11 cellular contexts compared by ENCODE assay signal in genomic region chr6:110589865-110590513, GRCh38.
DNase-seq lines count a peak whose midpoint lies in the region; ATAC-seq, FAIRE-seq and TF ChIP-seq lines count a peak whose summit lies in the region.
"Had no signal": no experiment of that assay in that cellular context is flagged by ENCODE, and none has a peak within 500 bp of the region (broad histone marks: within the 10 kb centered on the region; RNA-seq: fewer than 3 reads in every experiment).

No MANE protein-coding gene starts in this region.

- no peak for TF ChIP-seq CTCF in IMR-90 (conservative IDR thresholded peaks at IDR 0.05; ENCODE audit: low read depth, low read length)

- FAIRE-seq in GM12892 (lab: Jason Lieb, UNC): peak; percentile 86

- TF ChIP-seq RAD21 in IMR-90 (IDR thresholded peaks at IDR 0.05; ENCODE audit: low read length): no peak

- H3K27ac ChIP-seq in IMR-90 (ENCODE audit: insufficient read depth, low read length): no peak overlapping the region
- H3K27ac ChIP-seq: C4-2B, left lung had no signal

- peaks cover 2% of the 10 kb centered on the region for H3K4me1 ChIP-seq in IMR-90 (ENCODE audit: control insufficient read depth, insufficient read depth, low read length)
- H3K4me1 ChIP-seq: left lung had no signal

- peak overlapping the region; percentile 25 for H2AFZ ChIP-seq in IMR-90 (replicated peaks; ENCODE audit: low read length, poor library complexity)

- no peak for TF ChIP-seq POLR2A in GM12892 (IDR thresholded peaks at IDR 0.05; ENCODE audit: low read depth, low read length)
- no peak for TF ChIP-seq POLR2A in IMR-90 (IDR thresholded peaks at IDR 0.05; ENCODE audit: low read depth, low read length)

- no peaks in the 10 kb centered on the region for H3K79me1 ChIP-seq in IMR-90 (ENCODE audit: low read depth in 1 of 2, low read length in 2 of 2)

- no peak overlapping the region for H4K91ac ChIP-seq in IMR-90 (ENCODE audit: insufficient read depth, low read depth, low read length)

- H2BK15ac ChIP-seq in IMR-90 (ENCODE audit: low read depth, low read length): no peak overlapping the region

- POLR2A ChIA-PET in IMR-90 (lab: Charles Lee; ENCODE audit: unreplicated experiment): interaction anchor here (0.5 to 0.7 kb wide), 2 partner anchors 13 to 18 kb away, joined by 3 read pairs; no protein-coding TSS in a partner anchor

- H3K36me3 ChIP-seq in IMR-90 (ENCODE audit: control insufficient read depth, insufficient read depth, low read length): no peaks in the 10 kb centered on the region
- H3K36me3 ChIP-seq: left lung had no signal

- no peak overlapping the region for H2AK5ac ChIP-seq in IMR-90 (ENCODE audit: low read depth, low read length)

- H2BK5ac ChIP-seq in IMR-90 (ENCODE audit: low read depth, low read length, poor library complexity, severe bottlenecking): no peak overlapping the region

- no peaks in the 10 kb centered on the region for H4K20me1 ChIP-seq in IMR-90 (ENCODE audit: insufficient read depth, low read length)

- in situ Hi-C loops in IMR-90 (cut with MboI; ENCODE audit: low sequenced_read_pairs) (no loop called here), KBM-7 (cut with MboI; ENCODE audit: low pct_unique_long_range_greater_than_20kb, low sequenced_read_pairs) (no loop called here)

- H3K18ac ChIP-seq in IMR-90 (ENCODE audit: low read depth, low read length): no peak overlapping the region

- H2AK9ac ChIP-seq in IMR-90 (replicated peaks; ENCODE audit: low read depth, low read length, poor library complexity): no peak overlapping the region

- H2BK120ac ChIP-seq in IMR-90 (ENCODE audit: low read depth, low read length): no peak overlapping the region

- no peak overlapping the region for H3K56ac ChIP-seq in IMR-90 (ENCODE audit: extremely low read depth, insufficient read depth, low read length)

- DNase-seq in GM12892 (ENCODE audit: insufficient read length) (peak; percentile 23), IMR-90 (no peak), AG20443 (ENCODE audit: low spot score) (no peak), KBM-7 (no peak), mesenteric fat pad (ENCODE audit: low spot score) (no peak), NCI-H2029 (lab: John Stamatoyannopoulos, UW) (no peak)
- DNase-seq: activated CD4-positive, alpha-beta T cell treated with anti-CD3 and anti-CD28 coated beads for 4 hours; left lung had no signal

- no peak overlapping the region for H3K9ac ChIP-seq in IMR-90 (ENCODE audit: low read depth, low read length)

- no peak overlapping the region for H2BK20ac ChIP-seq in IMR-90 (ENCODE audit: low read depth, low read length)

- CTCF ChIA-PET in IMR-90 (lab: Yijun Ruan, JAX): no interaction called here

- ATAC-seq in GM19328 (IDR thresholded peaks at IDR 0.05; ENCODE audit: unreplicated experiment): peak; percentile 87
- ATAC-seq in HG02852 (IDR thresholded peaks at IDR 0.05; ENCODE audit: unreplicated experiment): peak; percentile 88
- ATAC-seq in IMR-90 (ENCODE audit: low read depth): no peak
- ATAC-seq: left lung had no signal

- WGBS in IMR-90 (ENCODE audit: extremely low coverage in 2 of 2, insufficient read length in 1 of 2), 2 experiments: 100% methylated on average over 1 of the region's 6 CpGs; no CpG with 5 or more reads in 1 of the 2 experiments

- dilution Hi-C loops in IMR-90 (cut with HindIII; ENCODE audit: low sequenced_read_pairs, unreplicated experiment): no loop called here

- BruUV-seq in IMR-90 (replicated peaks; lab: Mats Ljungman, UMichigan): no TSS peak

- H3K9me1 ChIP-seq in IMR-90 (ENCODE audit: insufficient read depth, low read length): no peaks in the 10 kb centered on the region; the same call in 1 of the 2 replicates

- no peak overlapping the region for H3K4ac ChIP-seq in IMR-90 (ENCODE audit: low read depth, low read length)

- no peak overlapping the region for H3K4me2 ChIP-seq in IMR-90 (ENCODE audit: low read depth, low read length)

- intact Hi-C loops in IMR-90 (cut with micrococcal nuclease): no loop called here

- H4K5ac ChIP-seq in IMR-90 (ENCODE audit: low read depth, low read length): no peak overlapping the region

- no peaks in the 10 kb centered on the region for H3K27me3 ChIP-seq in IMR-90 (ENCODE audit: control insufficient read depth, insufficient read depth, low read length)
- H3K27me3 ChIP-seq: left lung had no signal

- no peak overlapping the region for H3K14ac ChIP-seq in IMR-90 (replicated peaks; ENCODE audit: low read depth, low read length)

- H3K9me3 ChIP-seq in IMR-90 (ENCODE audit: control insufficient read depth, insufficient read depth, low read length): no peaks in the 10 kb centered on the region
- H3K9me3 ChIP-seq: left lung had no signal

- H3K23ac ChIP-seq in IMR-90 (ENCODE audit: low read depth, low read length): no peak overlapping the region

- H4K8ac ChIP-seq in IMR-90 (ENCODE audit: low read depth in 2 of 2, low read length in 2 of 2): no peak overlapping the region

- H3K4me3 ChIP-seq in IMR-90 (ENCODE audit: insufficient read depth, low read depth, low read length): no peak overlapping the region
- H3K4me3 ChIP-seq: left lung had no signal

TF ChIP-seq in IMR-90, 13 proteins besides CTCF, POLR2A, EP300 and RAD21:
- TF ChIP-seq RFX5 (IDR thresholded peaks at IDR 0.05; ENCODE audit: low read depth, low read length): no peak
- TF ChIP-seq MAFK (IDR thresholded peaks at IDR 0.05; ENCODE audit: low read depth, low read length): no peak
- no peak for TF ChIP-seq FOS (IDR thresholded peaks at IDR 0.05; ENCODE audit: low read depth, low read length)
- no peak for TF ChIP-seq USF2 (IDR thresholded peaks at IDR 0.05; ENCODE audit: low read depth, low read length)
- no peak for TF ChIP-seq CHD1 (IDR thresholded peaks at IDR 0.05; ENCODE audit: low read depth, low read length)
- no peak for TF ChIP-seq MAZ (IDR thresholded peaks at IDR 0.05; ENCODE audit: borderline replicate concordance, low read depth, low read length)
- TF ChIP-seq ELK1 (IDR thresholded peaks at IDR 0.05; ENCODE audit: borderline replicate concordance, low read depth, low read length): no peak
- TF ChIP-seq RCOR1 (IDR thresholded peaks at IDR 0.05; ENCODE audit: insufficient replicate concordance, low read length): no peak
- no peak for TF ChIP-seq NFE2L2 (IDR thresholded peaks at IDR 0.05; ENCODE audit: low read depth, low read length)
- no peak for TF ChIP-seq SMC3 (IDR thresholded peaks at IDR 0.05; ENCODE audit: low read depth, low read length)
- no peak for TF ChIP-seq BHLHE40 (IDR thresholded peaks at IDR 0.05; ENCODE audit: low read depth, low read length)
- TF ChIP-seq CEBPB (IDR thresholded peaks at IDR 0.05; ENCODE audit: low read depth, low read length): no peak
